Comparison of ENCODE assay signal across 1 cellular context in the genomic region with DNA sequence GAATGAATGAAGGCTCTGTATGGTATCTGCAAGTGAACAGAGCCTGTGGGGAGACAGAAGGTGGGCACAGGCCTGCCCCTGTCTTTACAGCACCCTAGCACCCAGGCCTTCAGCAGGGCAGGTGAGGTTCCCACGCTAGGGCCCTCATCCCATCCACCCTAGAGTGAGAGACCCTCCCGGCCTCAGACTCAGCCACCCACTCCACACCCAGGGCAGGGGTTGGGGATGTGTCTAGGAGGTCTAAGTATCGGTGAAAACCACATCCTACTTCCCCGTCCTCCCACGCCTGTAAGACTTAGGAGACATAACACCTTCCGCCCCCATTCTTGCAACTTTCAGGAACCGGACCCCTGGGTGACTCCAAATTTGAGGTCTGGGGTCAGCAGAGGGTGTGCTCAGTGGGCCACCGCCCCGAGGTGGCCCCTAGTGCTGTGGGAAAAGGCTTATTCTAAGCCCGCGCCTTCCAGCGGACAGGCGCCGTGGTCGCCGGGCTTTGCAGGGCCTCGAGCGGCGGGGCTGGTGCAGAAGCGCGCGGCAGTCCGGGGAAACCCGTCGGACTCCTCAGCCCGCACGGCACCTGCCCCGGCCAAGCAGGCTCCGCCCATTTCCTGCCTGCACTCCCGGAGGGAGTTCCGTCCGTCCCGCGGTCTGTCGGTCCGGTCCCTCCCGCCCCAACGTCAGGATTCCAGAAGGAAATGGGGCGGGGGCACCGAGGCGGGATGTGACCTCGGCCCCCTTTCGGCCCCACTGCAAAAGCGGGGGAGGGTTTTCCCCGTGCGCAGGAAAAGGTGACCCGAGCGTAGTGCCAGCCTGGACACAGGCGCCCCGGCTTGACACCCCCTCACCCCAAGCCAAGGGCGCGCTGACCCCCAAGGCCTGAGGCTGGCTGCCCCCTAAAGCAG.
A peak's percentile ranks its signal among the peaks of the same experiment; 100 is the strongest.
TF ChIP-seq lines count a peak whose summit lies in the region.

No MANE protein-coding gene starts in this region.

TF ChIP-seq in SK-N-SH, 30 proteins besides CTCF, POLR2A, EP300 and RAD21 (continued from another document):
- TF ChIP-seq, protein P1, sequence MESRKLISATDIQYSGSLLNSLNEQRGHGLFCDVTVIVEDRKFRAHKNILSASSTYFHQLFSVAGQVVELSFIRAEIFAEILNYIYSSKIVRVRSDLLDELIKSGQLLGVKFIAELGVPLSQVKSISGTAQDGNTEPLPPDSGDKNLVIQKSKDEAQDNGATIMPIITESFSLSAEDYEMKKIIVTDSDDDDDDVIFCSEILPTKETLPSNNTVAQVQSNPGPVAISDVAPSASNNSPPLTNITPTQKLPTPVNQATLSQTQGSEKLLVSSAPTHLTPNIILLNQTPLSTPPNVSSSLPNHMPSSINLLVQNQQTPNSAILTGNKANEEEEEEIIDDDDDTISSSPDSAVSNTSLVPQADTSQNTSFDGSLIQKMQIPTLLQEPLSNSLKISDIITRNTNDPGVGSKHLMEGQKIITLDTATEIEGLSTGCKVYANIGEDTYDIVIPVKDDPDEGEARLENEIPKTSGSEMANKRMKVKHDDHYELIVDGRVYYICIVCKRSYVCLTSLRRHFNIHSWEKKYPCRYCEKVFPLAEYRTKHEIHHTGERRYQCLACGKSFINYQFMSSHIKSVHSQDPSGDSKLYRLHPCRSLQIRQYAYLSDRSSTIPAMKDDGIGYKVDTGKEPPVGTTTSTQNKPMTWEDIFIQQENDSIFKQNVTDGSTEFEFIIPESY (IDR thresholded peaks at IDR 0.05; ENCODE audit: borderline replicate concordance, low read depth), result no peak
- TF ChIP-seq, protein P2, sequence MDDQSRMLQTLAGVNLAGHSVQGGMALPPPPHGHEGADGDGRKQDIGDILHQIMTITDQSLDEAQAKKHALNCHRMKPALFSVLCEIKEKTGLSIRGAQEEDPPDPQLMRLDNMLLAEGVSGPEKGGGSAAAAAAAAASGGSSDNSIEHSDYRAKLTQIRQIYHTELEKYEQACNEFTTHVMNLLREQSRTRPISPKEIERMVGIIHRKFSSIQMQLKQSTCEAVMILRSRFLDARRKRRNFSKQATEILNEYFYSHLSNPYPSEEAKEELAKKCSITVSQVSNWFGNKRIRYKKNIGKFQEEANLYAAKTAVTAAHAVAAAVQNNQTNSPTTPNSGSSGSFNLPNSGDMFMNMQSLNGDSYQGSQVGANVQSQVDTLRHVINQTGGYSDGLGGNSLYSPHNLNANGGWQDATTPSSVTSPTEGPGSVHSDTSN (IDR thresholded peaks at IDR 0.05), result no peak
- TF ChIP-seq TAF1 (IDR thresholded peaks at IDR 0.05; ENCODE audit: borderline replicate concordance, low read depth, low read length) (no peak), NFIC (IDR thresholded peaks at IDR 0.05; ENCODE audit: borderline replicate concordance) (no peak), FOSL2 (IDR thresholded peaks at IDR 0.05; ENCODE audit: borderline replicate concordance, low read depth) (no peak), GATA2 (CRISPR knock-in tag; IDR thresholded peaks at IDR 0.05) (no peak), SIN3A (IDR thresholded peaks at IDR 0.05; ENCODE audit: borderline replicate concordance, low read depth, low read length) (no peak), POLR2AphosphoS5 (IDR thresholded peaks at IDR 0.05; ENCODE audit: low read depth, low read length) (peak; percentile 29; the same call in 1 of the 2 replicates), TCF12 (IDR thresholded peaks at IDR 0.05) (no peak), GABPA (IDR thresholded peaks at IDR 0.05; ENCODE audit: low read depth) (peak; percentile 64), FOXJ3 (CRISPR knock-in tag; IDR thresholded peaks at IDR 0.05) (no peak), MEF2A (IDR thresholded peaks at IDR 0.05; ENCODE audit: borderline replicate concordance, low read depth) (no peak)
